Comparison of ENCODE assay signal across 15 cellular contexts in genomic region chr12:55067701-55068100, GRCh38. TPM values are rescaled to one million over a fixed set of nuclear protein-coding genes. Genes with fewer than 3 reads are reported as not detected.
DNase-seq lines count a peak whose midpoint lies in the region; ATAC-seq and TF ChIP-seq lines count a peak whose summit lies in the region.
"Had no signal": no experiment of that assay in that cellular context is flagged by ENCODE, and none has a peak within 500 bp of the region (broad histone marks: within the 10 kb centered on the region; RNA-seq: fewer than 3 reads in every experiment).

No MANE protein-coding gene starts in this region.

- no peaks in the 10 kb centered on the region for H3K9me2 ChIP-seq in GM23338 (ENCODE audit: insufficient read depth)

- peak overlapping the region; percentile 63 for H2AFZ ChIP-seq in GM23338

- H3F3A ChIP-seq in GM23338 (replicated peaks; ENCODE audit: low read depth): no peaks in the 10 kb centered on the region

- no peaks in the 10 kb centered on the region for H3K9me3 Mint-ChIP-seq in GM23338
- H3K9me3 Mint-ChIP-seq in effector memory CD8-positive, alpha-beta T cell: no peaks in the 10 kb centered on the region
- H3K9me3 Mint-ChIP-seq: T-cell had no signal

- H3K27me3 ChIP-seq in GM23338 (ENCODE audit: insufficient read depth): no peaks in the 10 kb centered on the region
- no peaks in the 10 kb centered on the region for H3K27me3 ChIP-seq in ectodermal cell (ENCODE audit: control insufficient read depth, insufficient read depth, low read length, poor library complexity, severe bottlenecking)

- no peak overlapping the region for H3K4me3 Mint-ChIP-seq in GM23338
- no peak overlapping the region for H3K4me3 Mint-ChIP-seq in effector memory CD8-positive, alpha-beta T cell
- H3K4me3 Mint-ChIP-seq: CD4-positive, CD25-positive, alpha-beta regulatory T cell; T-cell had no signal

- H3K9me3 ChIP-seq in ectodermal cell (ENCODE audit: control insufficient read depth, low read length): no peaks in the 10 kb centered on the region

- no peak overlapping the region for H3K27ac ChIP-seq in GM23338 (ENCODE audit: low read depth)
- peak overlapping the region; percentile 31 for H3K27ac ChIP-seq in ectodermal cell (ENCODE audit: insufficient read depth, low read depth, low read length, poor library complexity, severe bottlenecking)

- TF ChIP-seq CTCF in GM23338 (conservative IDR thresholded peaks at IDR 0.05; ENCODE audit: low read depth in 2 of 2): no peak

- WGBS in ectodermal cell, 2 experiments: 79 to 81% methylated on average over 8 of the region's 8 CpGs

- no peaks in the 10 kb centered on the region for H3K79me2 ChIP-seq in GM23338 (replicated peaks; ENCODE audit: insufficient read depth)

- no peaks in the 10 kb centered on the region for H4K20me1 ChIP-seq in GM23338 (replicated peaks; ENCODE audit: insufficient read depth)

- H3K4me1 Mint-ChIP-seq in GM23338: peaks cover 9% of the 10 kb centered on the region
- H3K4me1 Mint-ChIP-seq in effector memory CD8-positive, alpha-beta T cell (ENCODE audit: low read depth in 2 of 2): peaks cover 2 to 4% of the 10 kb centered on the region in 2 donors

- no peak overlapping the region for H3K27ac Mint-ChIP-seq in GM23338
- no peak overlapping the region for H3K27ac Mint-ChIP-seq in effector memory CD8-positive, alpha-beta T cell
- H3K27ac Mint-ChIP-seq: CD4-positive, CD25-positive, alpha-beta regulatory T cell; T-cell had no signal

- H3K4me2 ChIP-seq in GM23338: no peak overlapping the region

- H3K4me1 ChIP-seq in GM23338 (ENCODE audit: insufficient read depth): no peaks in the 10 kb centered on the region
- no peaks in the 10 kb centered on the region for H3K4me1 ChIP-seq in ectodermal cell (ENCODE audit: control insufficient read depth, insufficient read depth, low read length)

- no peak for DNase-seq in GM23338 (ENCODE audit: low spot score)
- peak; percentile 67 for DNase-seq in NCI-H446 treated with DMSO at 0.1 percent for 48 hours (lab: John Stamatoyannopoulos, UW)
- no peak for DNase-seq in NCI-H526 treated with DMSO at 0.1 percent for 48 hours (lab: John Stamatoyannopoulos, UW)
- no peak for DNase-seq in effector memory CD8-positive, alpha-beta T cell
- DNase-seq: NK-92 treated with Interleukin-12 subunit alpha and Interleukin-12 subunit beta, amount 100 ng/mL, for 24 hours; SIG-M5 had no signal

- H3K4me3 ChIP-seq in GM23338 (no peak overlapping the region), ectodermal cell (ENCODE audit: insufficient read depth, low read depth, low read length) (no peak overlapping the region)

- no peaks in the 10 kb centered on the region for H3K36me3 ChIP-seq in GM23338 (ENCODE audit: insufficient read depth)
- H3K36me3 ChIP-seq in ectodermal cell (ENCODE audit: control insufficient read depth, insufficient read depth, low read length): no peaks in the 10 kb centered on the region

- ATAC-seq in GM23338: no peak; the same call in 2 of the 3 replicates
- no peak for ATAC-seq in GM21447 (IDR thresholded peaks at IDR 0.05; ENCODE audit: unreplicated experiment)
- no peak for ATAC-seq in effector memory CD8-positive, alpha-beta T cell (replicated peaks)
- no peak for ATAC-seq in HG03135 (IDR thresholded peaks at IDR 0.05; ENCODE audit: unreplicated experiment)

- H3K27me3 Mint-ChIP-seq in GM23338 (ENCODE audit: insufficient read depth, low read depth, poor library complexity): peaks cover 1% of the 10 kb centered on the region
- peaks cover 21 to 28% of the 10 kb centered on the region in 2 donors for H3K27me3 Mint-ChIP-seq in effector memory CD8-positive, alpha-beta T cell

- H3K36me3 Mint-ChIP-seq in GM23338 (ENCODE audit: low read depth): no peaks in the 10 kb centered on the region
- H3K36me3 Mint-ChIP-seq in effector memory CD8-positive, alpha-beta T cell (ENCODE audit: insufficient read depth): no peaks in the 10 kb centered on the region
- H3K36me3 Mint-ChIP-seq: CD4-positive, CD25-positive, alpha-beta regulatory T cell; T-cell had no signal

TF ChIP-seq in GM23338, 12 proteins besides CTCF, POLR2A, EP300 and RAD21:
- TF ChIP-seq, protein P1, sequence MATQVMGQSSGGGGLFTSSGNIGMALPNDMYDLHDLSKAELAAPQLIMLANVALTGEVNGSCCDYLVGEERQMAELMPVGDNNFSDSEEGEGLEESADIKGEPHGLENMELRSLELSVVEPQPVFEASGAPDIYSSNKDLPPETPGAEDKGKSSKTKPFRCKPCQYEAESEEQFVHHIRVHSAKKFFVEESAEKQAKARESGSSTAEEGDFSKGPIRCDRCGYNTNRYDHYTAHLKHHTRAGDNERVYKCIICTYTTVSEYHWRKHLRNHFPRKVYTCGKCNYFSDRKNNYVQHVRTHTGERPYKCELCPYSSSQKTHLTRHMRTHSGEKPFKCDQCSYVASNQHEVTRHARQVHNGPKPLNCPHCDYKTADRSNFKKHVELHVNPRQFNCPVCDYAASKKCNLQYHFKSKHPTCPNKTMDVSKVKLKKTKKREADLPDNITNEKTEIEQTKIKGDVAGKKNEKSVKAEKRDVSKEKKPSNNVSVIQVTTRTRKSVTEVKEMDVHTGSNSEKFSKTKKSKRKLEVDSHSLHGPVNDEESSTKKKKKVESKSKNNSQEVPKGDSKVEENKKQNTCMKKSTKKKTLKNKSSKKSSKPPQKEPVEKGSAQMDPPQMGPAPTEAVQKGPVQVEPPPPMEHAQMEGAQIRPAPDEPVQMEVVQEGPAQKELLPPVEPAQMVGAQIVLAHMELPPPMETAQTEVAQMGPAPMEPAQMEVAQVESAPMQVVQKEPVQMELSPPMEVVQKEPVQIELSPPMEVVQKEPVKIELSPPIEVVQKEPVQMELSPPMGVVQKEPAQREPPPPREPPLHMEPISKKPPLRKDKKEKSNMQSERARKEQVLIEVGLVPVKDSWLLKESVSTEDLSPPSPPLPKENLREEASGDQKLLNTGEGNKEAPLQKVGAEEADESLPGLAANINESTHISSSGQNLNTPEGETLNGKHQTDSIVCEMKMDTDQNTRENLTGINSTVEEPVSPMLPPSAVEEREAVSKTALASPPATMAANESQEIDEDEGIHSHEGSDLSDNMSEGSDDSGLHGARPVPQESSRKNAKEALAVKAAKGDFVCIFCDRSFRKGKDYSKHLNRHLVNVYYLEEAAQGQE (IDR thresholded peaks at IDR 0.05; ENCODE audit: unreplicated experiment): no peak
- TF ChIP-seq EZH2 (IDR thresholded peaks at IDR 0.05; ENCODE audit: low read depth, unreplicated experiment): no peak
- TF ChIP-seq STAT1 (IDR thresholded peaks at IDR 0.05; ENCODE audit: unreplicated experiment): no peak
- no peak for TF ChIP-seq CREB1 (CRISPR knock-in tag; IDR thresholded peaks at IDR 0.05; ENCODE audit: low read depth)
- no peak for TF ChIP-seq ZNF114 (CRISPR knock-in tag; IDR thresholded peaks at IDR 0.05)
- no peak for TF ChIP-seq EZH2phosphoT487 (IDR thresholded peaks at IDR 0.05; ENCODE audit: unreplicated experiment)
- no peak for TF ChIP-seq JUNB (IDR thresholded peaks at IDR 0.05; ENCODE audit: unreplicated experiment)
TF ChIP-seq in GM23338: peak in this region for 0.

RNA-seq across cellular contexts. Expression of gene NEUROD4, which starts 47.9 kb away (rescaled TPM):
- 0.07 TPM in 1 of 2 replicates, not detected in the other for total RNA-seq in GM23338 (2014; rRNA removed; shearing (Covaris generic))
- polyA plus RNA-seq in GM23338 (2016; fragmentation: Nextera tagmentation; extraction: Ambion mirVana): 0.05 and 0.13 TPM in 2 replicates
- 2.7 TPM for polyA plus RNA-seq in ectodermal cell (2013, experiment 1 of 4)
- 4.4 TPM for polyA plus RNA-seq in ectodermal cell (2013, experiment 2 of 4)
- 3.8 TPM for polyA plus RNA-seq in ectodermal cell (2013, experiment 3 of 4)
- polyA plus RNA-seq in ectodermal cell (2013, experiment 4 of 4): 5.3 TPM
- total RNA-seq: A673; CD4-positive, CD25-positive, alpha-beta regulatory T cell; G401; MCF 10A had no signal
- polyA plus RNA-seq: BJ; CD4-positive, CD25-positive, alpha-beta regulatory T cell had no signal

RNA-seq across cellular contexts. Expression of gene OR9K2, which starts 58.5 kb away (rescaled TPM):
- 0.14 TPM in 1 of 2 replicates, not detected in the other for total RNA-seq in GM23338 (2014; rRNA removed; shearing (Covaris generic))
- polyA plus RNA-seq in GM23338 (2016; fragmentation: Nextera tagmentation; extraction: Ambion mirVana): not detected in 2 replicates
- polyA plus RNA-seq in ectodermal cell (2013, experiment 1 of 4): not detected
- polyA plus RNA-seq in ectodermal cell (2013, experiment 2 of 4): not detected
- not detected for polyA plus RNA-seq in ectodermal cell (2013, experiment 3 of 4)
- not detected for polyA plus RNA-seq in ectodermal cell (2013, experiment 4 of 4)
- total RNA-seq: A673; CD4-positive, CD25-positive, alpha-beta regulatory T cell; G401; MCF 10A; T-cell had no signal
- polyA plus RNA-seq: BJ; CD4-positive, CD25-positive, alpha-beta regulatory T cell had no signal
